1 cellular context compared by ENCODE assay signal in genomic region chr4:3355266-3355748, GRCh38.
TF ChIP-seq lines count a peak whose summit lies in the region.

No MANE protein-coding gene starts in this region.

TF ChIP-seq in GM12878, 131 proteins besides CTCF, POLR2A, EP300 and RAD21 (continued from another document):
- TF ChIP-seq MLLT1 (IDR thresholded peaks at IDR 0.05) (peak; percentile 45; the same call in 1 of the 2 replicates), CEBPB (IDR thresholded peaks at IDR 0.05; ENCODE audit: borderline replicate concordance in 1 of 2, low read depth in 2 of 2, low read length in 2 of 2) (no peak), POLR2AphosphoS5 (IDR thresholded peaks at IDR 0.05; ENCODE audit: low read length) (no peak), KDM1A (IDR thresholded peaks at IDR 0.05; ENCODE audit: borderline replicate concordance) (0 out of 2 replicates have a peak, but pooled peaks have one; percentile 69), BHLHE40 (IDR thresholded peaks at IDR 0.05; ENCODE audit: borderline replicate concordance in 1 of 2, low read depth in 2 of 2, low read length in 1 of 2) (peak in 1 of 2 experiments; percentile 77; a peak in 1 of 4 replicates), BMI1 (IDR thresholded peaks at IDR 0.05; ENCODE audit: borderline replicate concordance) (no peak), MEF2A (IDR thresholded peaks at IDR 0.05; ENCODE audit: insufficient read depth, low read depth, low read length) (no peak), REST (IDR thresholded peaks at IDR 0.05; ENCODE audit: low read depth, low read length) (no peak), EGR1 (IDR thresholded peaks at IDR 0.05; ENCODE audit: borderline replicate concordance in 1 of 2, low read depth in 2 of 2, low read length in 2 of 2) (no peak), HDAC2 (IDR thresholded peaks at IDR 0.05) (no peak), EED (IDR thresholded peaks at IDR 0.05; ENCODE audit: low read depth) (peak; percentile 58), ZNF207 (IDR thresholded peaks at IDR 0.05; ENCODE audit: borderline replicate concordance) (peak; percentile 87; the same call in 1 of the 2 replicates), HDGF (IDR thresholded peaks at IDR 0.05) (no peak), KLF5 (IDR thresholded peaks at IDR 0.05; ENCODE audit: partially characterized antibody) (peak; percentile 75), ATF2 (IDR thresholded peaks at IDR 0.05; ENCODE audit: low read length) (peak; percentile 85), SIX5 (IDR thresholded peaks at IDR 0.05; ENCODE audit: low read depth, low read length, severe bottlenecking) (no peak), CREB1 (IDR thresholded peaks at IDR 0.05; ENCODE audit: low read depth) (0 out of 2 replicates have a peak, but pooled peaks have one; percentile 21), SMARCA5 (IDR thresholded peaks at IDR 0.05) (peak; percentile 99), NR2C1 (IDR thresholded peaks at IDR 0.05) (no peak), YY1 (IDR thresholded peaks at IDR 0.05; ENCODE audit: low read depth, low read length) (no peak), MYC (IDR thresholded peaks at IDR 0.05; ENCODE audit: insufficient read depth, insufficient read length, insufficient replicate concordance, low read length, severe bottlenecking) (no peak), CREM (IDR thresholded peaks at IDR 0.05; ENCODE audit: low read depth) (no peak), PAX5 (IDR thresholded peaks at IDR 0.05; ENCODE audit: borderline replicate concordance, low read depth, low read length) (no peak), FOS (IDR thresholded peaks at IDR 0.05; ENCODE audit: borderline replicate concordance, extremely low read depth, insufficient read length) (no peak), FOXK2 (IDR thresholded peaks at IDR 0.05) (no peak), DPF2 (IDR thresholded peaks at IDR 0.05) (peak; percentile 83), SMC3 (IDR thresholded peaks at IDR 0.05; ENCODE audit: borderline replicate concordance, low read length) (no peak)
- TF ChIP-seq, protein P1, sequence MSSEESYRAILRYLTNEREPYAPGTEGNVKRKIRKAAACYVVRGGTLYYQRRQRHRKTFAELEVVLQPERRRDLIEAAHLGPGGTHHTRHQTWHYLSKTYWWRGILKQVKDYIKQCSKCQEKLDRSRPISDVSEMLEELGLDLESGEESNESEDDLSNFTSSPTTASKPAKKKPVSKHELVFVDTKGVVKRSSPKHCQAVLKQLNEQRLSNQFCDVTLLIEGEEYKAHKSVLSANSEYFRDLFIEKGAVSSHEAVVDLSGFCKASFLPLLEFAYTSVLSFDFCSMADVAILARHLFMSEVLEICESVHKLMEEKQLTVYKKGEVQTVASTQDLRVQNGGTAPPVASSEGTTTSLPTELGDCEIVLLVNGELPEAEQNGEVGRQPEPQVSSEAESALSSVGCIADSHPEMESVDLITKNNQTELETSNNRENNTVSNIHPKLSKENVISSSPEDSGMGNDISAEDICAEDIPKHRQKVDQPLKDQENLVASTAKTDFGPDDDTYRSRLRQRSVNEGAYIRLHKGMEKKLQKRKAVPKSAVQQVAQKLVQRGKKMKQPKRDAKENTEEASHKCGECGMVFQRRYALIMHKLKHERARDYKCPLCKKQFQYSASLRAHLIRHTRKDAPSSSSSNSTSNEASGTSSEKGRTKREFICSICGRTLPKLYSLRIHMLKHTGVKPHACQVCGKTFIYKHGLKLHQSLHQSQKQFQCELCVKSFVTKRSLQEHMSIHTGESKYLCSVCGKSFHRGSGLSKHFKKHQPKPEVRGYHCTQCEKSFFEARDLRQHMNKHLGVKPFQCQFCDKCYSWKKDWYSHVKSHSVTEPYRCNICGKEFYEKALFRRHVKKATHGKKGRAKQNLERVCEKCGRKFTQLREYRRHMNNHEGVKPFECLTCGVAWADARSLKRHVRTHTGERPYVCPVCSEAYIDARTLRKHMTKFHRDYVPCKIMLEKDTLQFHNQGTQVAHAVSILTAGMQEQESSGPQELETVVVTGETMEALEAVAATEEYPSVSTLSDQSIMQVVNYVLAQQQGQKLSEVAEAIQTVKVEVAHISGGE (CRISPR knock-in tag; IDR thresholded peaks at IDR 0.05), result no peak
- TF ChIP-seq, protein P2, sequence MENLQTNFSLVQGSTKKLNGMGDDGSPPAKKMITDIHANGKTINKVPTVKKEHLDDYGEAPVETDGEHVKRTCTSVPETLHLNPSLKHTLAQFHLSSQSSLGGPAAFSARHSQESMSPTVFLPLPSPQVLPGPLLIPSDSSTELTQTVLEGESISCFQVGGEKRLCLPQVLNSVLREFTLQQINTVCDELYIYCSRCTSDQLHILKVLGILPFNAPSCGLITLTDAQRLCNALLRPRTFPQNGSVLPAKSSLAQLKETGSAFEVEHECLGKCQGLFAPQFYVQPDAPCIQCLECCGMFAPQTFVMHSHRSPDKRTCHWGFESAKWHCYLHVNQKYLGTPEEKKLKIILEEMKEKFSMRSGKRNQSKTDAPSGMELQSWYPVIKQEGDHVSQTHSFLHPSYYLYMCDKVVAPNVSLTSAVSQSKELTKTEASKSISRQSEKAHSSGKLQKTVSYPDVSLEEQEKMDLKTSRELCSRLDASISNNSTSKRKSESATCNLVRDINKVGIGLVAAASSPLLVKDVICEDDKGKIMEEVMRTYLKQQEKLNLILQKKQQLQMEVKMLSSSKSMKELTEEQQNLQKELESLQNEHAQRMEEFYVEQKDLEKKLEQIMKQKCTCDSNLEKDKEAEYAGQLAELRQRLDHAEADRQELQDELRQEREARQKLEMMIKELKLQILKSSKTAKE (IDR thresholded peaks at IDR 0.05; ENCODE audit: low read depth, poor library complexity, severe bottlenecking), result peak; percentile 73
- TF ChIP-seq, protein P3, sequence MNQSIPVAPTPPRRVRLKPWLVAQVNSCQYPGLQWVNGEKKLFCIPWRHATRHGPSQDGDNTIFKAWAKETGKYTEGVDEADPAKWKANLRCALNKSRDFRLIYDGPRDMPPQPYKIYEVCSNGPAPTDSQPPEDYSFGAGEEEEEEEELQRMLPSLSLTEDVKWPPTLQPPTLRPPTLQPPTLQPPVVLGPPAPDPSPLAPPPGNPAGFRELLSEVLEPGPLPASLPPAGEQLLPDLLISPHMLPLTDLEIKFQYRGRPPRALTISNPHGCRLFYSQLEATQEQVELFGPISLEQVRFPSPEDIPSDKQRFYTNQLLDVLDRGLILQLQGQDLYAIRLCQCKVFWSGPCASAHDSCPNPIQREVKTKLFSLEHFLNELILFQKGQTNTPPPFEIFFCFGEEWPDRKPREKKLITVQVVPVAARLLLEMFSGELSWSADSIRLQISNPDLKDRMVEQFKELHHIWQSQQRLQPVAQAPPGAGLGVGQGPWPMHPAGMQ (IDR thresholded peaks at IDR 0.05; ENCODE audit: borderline replicate concordance), result no peak
- TF ChIP-seq, protein P4, sequence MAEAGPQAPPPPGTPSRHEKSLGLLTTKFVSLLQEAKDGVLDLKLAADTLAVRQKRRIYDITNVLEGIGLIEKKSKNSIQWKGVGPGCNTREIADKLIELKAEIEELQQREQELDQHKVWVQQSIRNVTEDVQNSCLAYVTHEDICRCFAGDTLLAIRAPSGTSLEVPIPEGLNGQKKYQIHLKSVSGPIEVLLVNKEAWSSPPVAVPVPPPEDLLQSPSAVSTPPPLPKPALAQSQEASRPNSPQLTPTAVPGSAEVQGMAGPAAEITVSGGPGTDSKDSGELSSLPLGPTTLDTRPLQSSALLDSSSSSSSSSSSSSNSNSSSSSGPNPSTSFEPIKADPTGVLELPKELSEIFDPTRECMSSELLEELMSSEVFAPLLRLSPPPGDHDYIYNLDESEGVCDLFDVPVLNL (IDR thresholded peaks at IDR 0.05; ENCODE audit: low read depth, low read length), result no peak
